ENCODE assay signal across 10 cellular contexts in the genomic region with DNA sequence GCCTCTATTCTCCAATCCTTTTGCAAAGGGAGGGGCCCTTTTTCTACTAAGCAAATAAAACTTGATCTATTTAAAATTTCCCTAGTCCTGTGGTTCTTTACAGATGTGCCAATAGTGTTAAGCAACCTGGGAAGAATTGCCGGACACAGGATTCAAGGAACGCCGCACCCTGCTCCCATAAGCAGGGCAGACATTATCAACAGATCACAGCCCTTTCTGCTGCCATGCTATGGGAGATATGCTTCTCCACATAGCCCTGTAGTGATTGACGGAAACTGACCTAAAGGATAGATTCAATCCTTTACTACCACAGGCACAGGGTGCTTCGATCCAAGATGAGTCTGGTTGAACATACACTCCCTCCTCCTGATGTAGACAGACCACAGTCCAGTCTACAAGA.
DNase-seq lines count a peak whose midpoint lies in the region; ATAC-seq and TF ChIP-seq lines count a peak whose summit lies in the region.
"Had no signal": no experiment of that assay in that cellular context is flagged by ENCODE, and none has a peak within 500 bp of the region (broad histone marks: within the 10 kb centered on the region; RNA-seq: fewer than 3 reads in every experiment).

No MANE protein-coding gene starts in this region.

- no peak for TF ChIP-seq POLR2A in testis (IDR thresholded peaks at IDR 0.05)

- peak overlapping the region; percentile 51 to 58 for H3K27ac Mint-ChIP-seq in activated naive CD4-positive, alpha-beta T cell treated with anti-CD3 and anti-CD28 coated beads, Interleukin-2, amount 50 U/mL, for 72 hours
- H3K27ac Mint-ChIP-seq: progenitor cell of endocrine pancreas had no signal

- intact Hi-C loops in testis (cut with DNase I; ENCODE audit: low total_unique reads) = no loop called here

- DNase-seq in activated naive CD4-positive, alpha-beta T cell treated with anti-CD3 and anti-CD28 coated beads, Interleukin-2, amount 50 U/mL, for 72 hours (ENCODE audit: low spot score in 2 of 2) = no peak
- DNase-seq in testis = no peak
- no peak for DNase-seq in stimulated activated naive CD4-positive, alpha-beta T cell treated with Interleukin-2 at 50 U/mL for 16 hours (lab: John Stamatoyannopoulos, UW)
- no peak for DNase-seq in D341Med (ENCODE audit: low spot score)
- DNase-seq in NCI-H1436 (lab: John Stamatoyannopoulos, UW) = no peak

- peaks cover 3 to 4% of the 10 kb centered on the region in 2 donors for H3K9me3 Mint-ChIP-seq in activated naive CD4-positive, alpha-beta T cell treated with anti-CD3 and anti-CD28 coated beads, Interleukin-2, amount 50 U/mL, for 72 hours

- peaks cover 38% of the 10 kb centered on the region for H4K20me1 ChIP-seq in BLaER1

- no peak overlapping the region for H3K4me3 ChIP-seq in BLaER1
- H3K4me3 ChIP-seq in testis = no peak overlapping the region

- no peak overlapping the region for H3K27ac ChIP-seq in BLaER1
- H3K27ac ChIP-seq in testis = no peak overlapping the region
- H3K27ac ChIP-seq: C4-2B had no signal

- H3K4me1 ChIP-seq in BLaER1 (peaks cover 45% of the 10 kb centered on the region), testis (no peaks in the 10 kb centered on the region)

- H3K27me3 ChIP-seq in BLaER1 (no peaks in the 10 kb centered on the region), testis (no peaks in the 10 kb centered on the region)

- H3K36me3 Mint-ChIP-seq in activated naive CD4-positive, alpha-beta T cell treated with anti-CD3 and anti-CD28 coated beads, Interleukin-2, amount 50 U/mL, for 72 hours = peaks cover 25 to 69% of the 10 kb centered on the region in 2 donors

- H3K36me3 ChIP-seq in BLaER1 = peaks cover 51% of the 10 kb centered on the region
- H3K36me3 ChIP-seq in testis (ENCODE audit: low read depth, missing control alignments) = no peaks in the 10 kb centered on the region

- H3K9me3 ChIP-seq in BLaER1 (peaks cover 11% of the 10 kb centered on the region; the same call in 1 of the 2 replicates), testis (no peaks in the 10 kb centered on the region)

- no peak for TF ChIP-seq CTCF in testis (IDR thresholded peaks at IDR 0.05)

- ATAC-seq in GM19372 (IDR thresholded peaks at IDR 0.05; ENCODE audit: low read depth, unreplicated experiment) = peak; percentile 31
- ATAC-seq in HG03045 (IDR thresholded peaks at IDR 0.05; ENCODE audit: unreplicated experiment) = peak; percentile 15
- peak; percentile 6 to 7 for ATAC-seq in activated naive CD4-positive, alpha-beta T cell treated with anti-CD3 and anti-CD28 coated beads, Interleukin-2, amount 50 U/mL, for 72 hours

- no peak overlapping the region; the same call in 1 of the 2 replicates for H3K9ac ChIP-seq in BLaER1

- H3K4me2 ChIP-seq in BLaER1 = peak overlapping the region; percentile 61

- WGBS in testis, 2 donors = 94 to 96% methylated on average over 5 of the region's 5 CpGs
